In the genomic region with DNA sequence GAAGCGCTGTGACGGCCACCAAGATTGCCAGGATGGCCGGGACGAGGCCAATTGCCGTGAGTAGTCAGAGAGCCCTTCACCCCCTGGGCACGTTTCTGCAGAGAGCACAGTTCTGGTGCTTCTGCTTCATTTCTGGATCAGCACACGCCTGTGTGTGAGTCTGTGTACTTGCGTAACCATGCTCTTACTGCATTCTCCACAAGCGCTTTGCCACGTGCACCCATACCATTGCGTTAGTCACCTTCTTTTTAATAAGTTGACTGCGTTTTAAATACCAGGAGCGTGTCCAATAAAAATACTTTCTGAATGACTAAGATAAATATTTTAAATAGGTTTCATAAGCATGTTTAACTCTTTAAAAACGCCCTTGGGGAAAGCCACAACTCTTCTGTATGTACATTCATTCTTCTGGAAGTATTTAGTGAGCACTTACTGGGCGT, we compare ENCODE assay signal across 11 cellular contexts.
DNase-seq lines count a peak whose midpoint lies in the region; ATAC-seq, FAIRE-seq and TF ChIP-seq lines count a peak whose summit lies in the region.
"Had no signal": no experiment of that assay in that cellular context is flagged by ENCODE, and none has a peak within 500 bp of the region (broad histone marks: within the 10 kb centered on the region; RNA-seq: fewer than 3 reads in every experiment).

No MANE protein-coding gene starts in this region.

- DNase-seq in ELR (ENCODE audit: low read depth) (peak; percentile 98), RCC 7860 (ENCODE audit: low spot score) (peak; percentile 64), fibroblast of gingiva (ENCODE audit: low read depth) (peak; percentile 98), prostate gland (ENCODE audit: low spot score) (peak; percentile 66), DMS153 (lab: John Stamatoyannopoulos, UW) (no peak), NCI-H187 (lab: John Stamatoyannopoulos, UW) (no peak), testis (no peak)
- DNase-seq: caudate nucleus; stimulated activated CD4-positive, alpha-beta T cell treated with anti-CD3 and anti-CD28 coated beads, Interleukin-4, amount 100 ng/mL, for 4 hours had no signal

- no peak for TF ChIP-seq CTCF in prostate gland (IDR thresholded peaks at IDR 0.05)
- no peak for TF ChIP-seq CTCF in testis (IDR thresholded peaks at IDR 0.05)

- H3K27me3 ChIP-seq in prostate gland (replicated peaks; ENCODE audit: insufficient read depth) (no peaks in the 10 kb centered on the region), testis (no peaks in the 10 kb centered on the region)

- H3K9me3 ChIP-seq in prostate gland = no peaks in the 10 kb centered on the region
- H3K9me3 ChIP-seq in testis = no peaks in the 10 kb centered on the region

- H3K4me1 ChIP-seq in prostate gland (replicated peaks) (peaks cover 5% of the 10 kb centered on the region), testis (no peaks in the 10 kb centered on the region)

- WGBS in prostate gland = 44% methylated on average over 15 of the region's 15 CpGs
- WGBS in testis, 2 donors = 87 to 88% methylated on average over 15 of the region's 15 CpGs

- H3K36me3 ChIP-seq in prostate gland (no peaks in the 10 kb centered on the region), testis (ENCODE audit: low read depth, missing control alignments) (no peaks in the 10 kb centered on the region)

- TF ChIP-seq POLR2A in prostate gland (IDR thresholded peaks at IDR 0.05) (no peak), testis (IDR thresholded peaks at IDR 0.05) (no peak)

- ATAC-seq in GM19351 (IDR thresholded peaks at IDR 0.05; ENCODE audit: unreplicated experiment) = no peak

- no peak for FAIRE-seq in RCC 7860 (lab: Jason Lieb, UNC)
- FAIRE-seq: G401.6 had no signal

- intact Hi-C loops in prostate gland (cut with DNase I) = no loop called here
- intact Hi-C loops in testis (cut with DNase I; ENCODE audit: low total_unique reads) = no loop called here

- no peak overlapping the region for H3K27ac ChIP-seq in prostate gland
- H3K27ac ChIP-seq in testis = no peak overlapping the region

- H3K4me3 ChIP-seq in prostate gland (no peak overlapping the region), testis (no peak overlapping the region)

Comparison
In these comparisons a context has a peak if more than half of its experiments do, and no peak if none do; other contexts are left out.
1. DNase-seq: peak in ELR (single experiment), RCC 7860 (single experiment), fibroblast of gingiva (single experiment) and prostate gland (single experiment); none in DMS153 (single experiment), NCI-H187 (0 of 2) and testis (single experiment).